Comparison of ENCODE assay signal across 14 cellular contexts in genomic region chr2:88560619-88561307, GRCh38.
DNase-seq lines count a peak whose midpoint lies in the region; ATAC-seq and TF ChIP-seq lines count a peak whose summit lies in the region.
"Had no signal": no experiment of that assay in that cellular context is flagged by ENCODE, and none has a peak within 500 bp of the region (broad histone marks: within the 10 kb centered on the region; RNA-seq: fewer than 3 reads in every experiment).

No MANE protein-coding gene starts in this region.

- BruUV-seq in Caco-2 (replicated peaks; lab: Mats Ljungman, UMichigan): no TSS peak

- H3K4me3 Mint-ChIP-seq in stimulated activated naive CD8-positive, alpha-beta T cell treated with anti-CD3 and anti-CD28 coated beads, Interleukin-15, Interleukin-2, amounts not matched to agents 100 ng/mL and 50 ng/mL, for 24 hours: no peak overlapping the region
- no peak overlapping the region for H3K4me3 Mint-ChIP-seq in stimulated activated naive CD8-positive, alpha-beta T cell treated with anti-CD3 and anti-CD28 coated beads, Interleukin-15, amount 100 ng/mL, for 72 hours
- H3K4me3 Mint-ChIP-seq in activated CD8-positive, alpha-beta T cell treated with anti-CD3 and anti-CD28 coated beads, Interleukin-2, amount 10 ng/mL, durations not matched to agents 7 days and 5 days: no peak overlapping the region
- no peak overlapping the region for H3K4me3 Mint-ChIP-seq in Caco-2 (ENCODE audit: unreplicated experiment)

- H3K36me3 Mint-ChIP-seq in stimulated activated naive CD8-positive, alpha-beta T cell treated with anti-CD3 and anti-CD28 coated beads, Interleukin-15, Interleukin-2, amounts not matched to agents 100 ng/mL and 50 ng/mL, for 24 hours (ENCODE audit: low read depth): peaks cover 49% of the 10 kb centered on the region
- H3K36me3 Mint-ChIP-seq in activated CD8-positive, alpha-beta T cell treated with anti-CD3 and anti-CD28 coated beads, Interleukin-2, amount 10 ng/mL, durations not matched to agents 7 days and 5 days (ENCODE audit: low read depth): peaks cover 30% of the 10 kb centered on the region
- H3K36me3 Mint-ChIP-seq in Caco-2 (ENCODE audit: insufficient read depth, unreplicated experiment): peaks cover 33% of the 10 kb centered on the region

- POLR2A ChIA-PET in activated CD8-positive, alpha-beta T cell treated with anti-CD3 and anti-CD28 coated beads, Interleukin-2, amount 10 ng/mL, durations not matched to agents 7 days and 5 days (lab: Charles Lee): no interaction called here
- POLR2A ChIA-PET in HEK293T (lab: Yijun Ruan, JAX) (no interaction called here), Caco-2 (lab: Charles Lee) (no interaction called here)

- H3K36me3 ChIP-seq in Caco-2 (ENCODE audit: control insufficient read depth, insufficient read depth, low read length): no peaks in the 10 kb centered on the region; the same call in 1 of the 2 replicates

- no peak for DNase-seq in stimulated activated naive CD8-positive, alpha-beta T cell treated with anti-CD3 and anti-CD28 coated beads, Interleukin-15, amount 100 ng/mL, for 72 hours
- no peak for DNase-seq in activated CD8-positive, alpha-beta T cell treated with anti-CD3 and anti-CD28 coated beads, Interleukin-2, amount 10 ng/mL, durations not matched to agents 7 days and 5 days
- no peak for DNase-seq in HEK293T (ENCODE audit: extremely low spot score)
- no peak for DNase-seq in NCI-H1436 (lab: John Stamatoyannopoulos, UW)
- no peak for DNase-seq in Caco-2
- no peak for DNase-seq in NCI-H2029 treated with DMSO at 0.1 percent for 48 hours (lab: John Stamatoyannopoulos, UW)
- DNase-seq: amniotic stem cell; effector CD8-positive, alpha-beta T cell; glutamatergic neuron; MG63; NCI-H1694 treated with DMSO at 0.1 percent for 48 hours; NCI-H446 treated with DMSO at 0.1 percent for 48 hours had no signal

- no peak overlapping the region for H3K4me3 ChIP-seq in Caco-2 (ENCODE audit: low read depth, low read length)
- H3K4me3 ChIP-seq: MG63 had no signal

- H3K27me3 Mint-ChIP-seq in stimulated activated naive CD8-positive, alpha-beta T cell treated with anti-CD3 and anti-CD28 coated beads, Interleukin-15, Interleukin-2, amounts not matched to agents 100 ng/mL and 50 ng/mL, for 24 hours: no peaks in the 10 kb centered on the region
- H3K27me3 Mint-ChIP-seq in stimulated activated naive CD8-positive, alpha-beta T cell treated with anti-CD3 and anti-CD28 coated beads, Interleukin-15, amount 100 ng/mL, for 72 hours: no peaks in the 10 kb centered on the region
- no peaks in the 10 kb centered on the region for H3K27me3 Mint-ChIP-seq in activated CD8-positive, alpha-beta T cell treated with anti-CD3 and anti-CD28 coated beads, Interleukin-2, amount 10 ng/mL, durations not matched to agents 7 days and 5 days (ENCODE audit: low read depth)
- no peaks in the 10 kb centered on the region for H3K27me3 Mint-ChIP-seq in Caco-2 (ENCODE audit: insufficient read depth, unreplicated experiment)

- no peak for ATAC-seq in stimulated activated naive CD8-positive, alpha-beta T cell treated with anti-CD3 and anti-CD28 coated beads, Interleukin-15, amount 100 ng/mL, for 72 hours
- ATAC-seq in HG02759 (IDR thresholded peaks at IDR 0.05; ENCODE audit: unreplicated experiment): peak; percentile 32
- ATAC-seq in activated CD8-positive, alpha-beta T cell treated with anti-CD3 and anti-CD28 coated beads, Interleukin-2, amount 10 ng/mL, durations not matched to agents 7 days and 5 days: no peak

- no peaks in the 10 kb centered on the region for H3K9me3 ChIP-seq in Caco-2
- H3K9me3 ChIP-seq: MG63 had no signal

- intact Hi-C loops in Caco-2 (cut with micrococcal nuclease; ENCODE audit: unreplicated experiment): no loop called here

- CTCF ChIA-PET in activated CD8-positive, alpha-beta T cell treated with anti-CD3 and anti-CD28 coated beads, Interleukin-2, amount 10 ng/mL, durations not matched to agents 7 days and 5 days (lab: Charles Lee): no interaction called here
- CTCF ChIA-PET in HEK293T (lab: Yijun Ruan, JAX): interaction anchor here (1.5 kb wide), 1 partner anchor 111 kb away, joined by 3 read pairs; no protein-coding TSS in a partner anchor
- CTCF ChIA-PET in Caco-2 (lab: Charles Lee): no interaction called here

- H3K4me1 Mint-ChIP-seq in stimulated activated naive CD8-positive, alpha-beta T cell treated with anti-CD3 and anti-CD28 coated beads, Interleukin-15, Interleukin-2, amounts not matched to agents 100 ng/mL and 50 ng/mL, for 24 hours (ENCODE audit: low read depth): peaks cover 5% of the 10 kb centered on the region
- H3K4me1 Mint-ChIP-seq in stimulated activated naive CD8-positive, alpha-beta T cell treated with anti-CD3 and anti-CD28 coated beads, Interleukin-15, amount 100 ng/mL, for 72 hours: no peaks in the 10 kb centered on the region
- peaks cover 6% of the 10 kb centered on the region for H3K4me1 Mint-ChIP-seq in activated CD8-positive, alpha-beta T cell treated with anti-CD3 and anti-CD28 coated beads, Interleukin-2, amount 10 ng/mL, durations not matched to agents 7 days and 5 days (ENCODE audit: low read depth)
- H3K4me1 Mint-ChIP-seq in Caco-2 (ENCODE audit: low read depth, unreplicated experiment): no peaks in the 10 kb centered on the region

- TF ChIP-seq CTCF in Caco-2 (IDR thresholded peaks at IDR 0.05; ENCODE audit: insufficient read depth in 1 of 2, low read depth in 1 of 2, low read length in 1 of 2, severe bottlenecking in 1 of 2, unreplicated experiment in 1 of 2): no peak

- H3K4me1 ChIP-seq in Caco-2: no peaks in the 10 kb centered on the region

- no peaks in the 10 kb centered on the region for H3K9me3 Mint-ChIP-seq in stimulated activated naive CD8-positive, alpha-beta T cell treated with anti-CD3 and anti-CD28 coated beads, Interleukin-15, Interleukin-2, amounts not matched to agents 100 ng/mL and 50 ng/mL, for 24 hours
- no peaks in the 10 kb centered on the region for H3K9me3 Mint-ChIP-seq in stimulated activated naive CD8-positive, alpha-beta T cell treated with anti-CD3 and anti-CD28 coated beads, Interleukin-15, amount 100 ng/mL, for 72 hours
- no peaks in the 10 kb centered on the region for H3K9me3 Mint-ChIP-seq in activated CD8-positive, alpha-beta T cell treated with anti-CD3 and anti-CD28 coated beads, Interleukin-2, amount 10 ng/mL, durations not matched to agents 7 days and 5 days (ENCODE audit: insufficient read depth)
- H3K9me3 Mint-ChIP-seq in Caco-2 (ENCODE audit: unreplicated experiment): no peaks in the 10 kb centered on the region

- no peaks in the 10 kb centered on the region for H3K27me3 ChIP-seq in Caco-2 (replicated peaks; ENCODE audit: control insufficient read depth, insufficient read depth, low read length)
- H3K27me3 ChIP-seq: MG63 had no signal

- H3K27ac Mint-ChIP-seq in stimulated activated naive CD8-positive, alpha-beta T cell treated with anti-CD3 and anti-CD28 coated beads, Interleukin-15, Interleukin-2, amounts not matched to agents 100 ng/mL and 50 ng/mL, for 24 hours: peak overlapping the region; percentile 12
- peak overlapping the region in 1 of 2 donors; percentile 45 for H3K27ac Mint-ChIP-seq in stimulated activated naive CD8-positive, alpha-beta T cell treated with anti-CD3 and anti-CD28 coated beads, Interleukin-15, amount 100 ng/mL, for 72 hours
- H3K27ac Mint-ChIP-seq in activated CD8-positive, alpha-beta T cell treated with anti-CD3 and anti-CD28 coated beads, Interleukin-2, amount 10 ng/mL, durations not matched to agents 7 days and 5 days: peak overlapping the region; percentile 11
- no peak overlapping the region for H3K27ac Mint-ChIP-seq in Caco-2 (ENCODE audit: unreplicated experiment)

TF ChIP-seq in HEK293T, 16 proteins besides CTCF, POLR2A, EP300 and RAD21:
- no peak for TF ChIP-seq L3MBTL2 (conservative IDR thresholded peaks at IDR 0.05)
- TF ChIP-seq NFRKB (IDR thresholded peaks at IDR 0.05): no peak
- TF ChIP-seq ZNF384 (IDR thresholded peaks at IDR 0.05): no peak
- no peak for TF ChIP-seq TARDBP (IDR thresholded peaks at IDR 0.05)
- TF ChIP-seq LEF1 (IDR thresholded peaks at IDR 0.05; ENCODE audit: borderline replicate concordance): no peak
- TF ChIP-seq ARNT (IDR thresholded peaks at IDR 0.05): no peak
- TF ChIP-seq FOXM1 (IDR thresholded peaks at IDR 0.05; ENCODE audit: borderline replicate concordance): no peak
- TF ChIP-seq BHLHE40 (IDR thresholded peaks at IDR 0.05; ENCODE audit: borderline replicate concordance): no peak
- no peak for TF ChIP-seq CTBP1 (IDR thresholded peaks at IDR 0.05; ENCODE audit: borderline replicate concordance)
- TF ChIP-seq ELF4 (IDR thresholded peaks at IDR 0.05): no peak
- no peak for TF ChIP-seq SUZ12 (IDR thresholded peaks at IDR 0.05)
- TF ChIP-seq FOXK2 (IDR thresholded peaks at IDR 0.05): no peak
- TF ChIP-seq PKNOX1 (IDR thresholded peaks at IDR 0.05): no peak
